In the genomic region with DNA sequence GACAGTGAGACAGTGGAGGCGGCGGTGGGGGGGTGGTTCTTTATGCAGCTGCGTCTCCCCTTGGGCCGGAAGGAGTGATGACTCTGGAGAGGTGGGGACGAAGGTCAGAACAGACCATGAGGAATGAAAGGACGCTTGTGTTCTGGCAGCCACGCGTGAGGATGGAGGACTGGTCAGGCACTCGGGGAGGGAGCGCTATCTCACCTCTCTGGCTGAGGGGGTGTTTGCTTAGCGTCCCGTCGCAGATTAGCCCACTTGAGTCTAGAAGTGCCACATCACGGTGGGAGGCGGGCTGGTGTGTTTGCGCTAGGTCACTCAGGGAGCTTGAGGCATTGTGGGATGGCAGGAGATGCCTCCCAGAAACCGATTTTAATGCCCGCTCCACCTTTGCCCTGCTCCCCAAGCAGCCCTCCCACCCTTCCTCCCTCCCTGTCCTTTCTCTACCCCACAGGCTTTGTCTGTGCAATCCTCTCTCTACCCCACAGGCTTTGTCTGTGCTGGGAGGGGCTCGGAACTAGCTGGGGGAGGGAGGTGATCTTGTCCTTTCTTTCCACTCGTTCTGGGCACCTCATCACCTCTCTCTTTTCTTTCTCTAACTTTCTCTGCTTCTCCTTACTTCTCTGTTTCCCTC, we compare ENCODE assay signal across 14 cellular contexts.
DNase-seq lines count a peak whose midpoint lies in the region; ATAC-seq and TF ChIP-seq lines count a peak whose summit lies in the region.
"Had no signal": no experiment of that assay in that cellular context is flagged by ENCODE, and none has a peak within 500 bp of the region (broad histone marks: within the 10 kb centered on the region; RNA-seq: fewer than 3 reads in every experiment).

No MANE protein-coding gene starts in this region.

- H4K8ac ChIP-seq in mesenchymal stem cell (ENCODE audit: low read length), result peak overlapping the region; percentile 55

- H3K14ac ChIP-seq in mesenchymal stem cell (ENCODE audit: low read length in 2 of 2), result no peak overlapping the region

- H3K4me3 ChIP-seq in choroid plexus epithelial cell (ENCODE audit: low read depth, low read length) (no peak overlapping the region), mesenchymal stem cell (ENCODE audit: insufficient read depth in 1 of 2, low read depth in 1 of 2, low read length in 2 of 2) (no peak overlapping the region), thoracic aorta (peak overlapping the region; percentile 51)
- H3K4me3 ChIP-seq: A549, vagina had no signal

- peak overlapping the region; percentile 57 to 84 for H3K4ac ChIP-seq in mesenchymal stem cell (ENCODE audit: low read depth in 1 of 2, low read length in 2 of 2)

- H3K9me3 ChIP-seq in mesenchymal stem cell (ENCODE audit: control insufficient read depth, low read length) (no peaks in the 10 kb centered on the region), thoracic aorta (no peaks in the 10 kb centered on the region)
- H3K9me3 ChIP-seq: A549, vagina had no signal

- TF ChIP-seq CTCF in choroid plexus epithelial cell (conservative IDR thresholded peaks at IDR 0.05; ENCODE audit: low read depth, low read length) (no peak), thoracic aorta (IDR thresholded peaks at IDR 0.05) (no peak), MCF 10A (IDR thresholded peaks at IDR 0.05; ENCODE audit: unreplicated experiment) (no peak)

- ATAC-seq in thoracic aorta (ENCODE audit: insufficient number of reproducible peaks, low FRiP score, low read depth), result no peak
- no peak for ATAC-seq in HG03025 (IDR thresholded peaks at IDR 0.05; ENCODE audit: low FRiP score, unreplicated experiment)
- ATAC-seq in HG03521 (IDR thresholded peaks at IDR 0.05; ENCODE audit: unreplicated experiment), result no peak

- peaks cover 20% of the 10 kb centered on the region for H3K79me1 ChIP-seq in mesenchymal stem cell (replicated peaks; ENCODE audit: low read length, poor library complexity, severe bottlenecking)

- no peak overlapping the region for H3K27ac Mint-ChIP-seq in MCF 10A (ENCODE audit: low read depth, unreplicated experiment)

- POLR2A ChIA-PET in MCF 10A (lab: Yijun Ruan, JAX), result no interaction called here

- peak overlapping the region; percentile 96 for H4K91ac ChIP-seq in mesenchymal stem cell (ENCODE audit: low read length)

- BruUV-seq in MCF 10A (replicated peaks; lab: Mats Ljungman, UMichigan), result no TSS peak

- DNase-seq in NCI-H82 (lab: John Stamatoyannopoulos, UW) (peak; percentile 19), NCI-H82 treated with DMSO at 0.1 percent for 48 hours (lab: John Stamatoyannopoulos, UW; ENCODE audit: unreplicated experiment) (no peak), choroid plexus epithelial cell (ENCODE audit: low read depth) (peak; percentile 31), mesenchymal stem cell (peak; percentile 56), thoracic aorta (ENCODE audit: low spot score) (no peak), MCF 10A (ENCODE audit: unreplicated experiment) (no peak)
- DNase-seq: activated CD4-positive, alpha-beta T cell treated with anti-CD3 and anti-CD28 coated beads, Interleukin-2, amount 50 U/mL, for 1 hour; Calu3; NCI-H226; RPMI8226 had no signal

- H2BK12ac ChIP-seq in mesenchymal stem cell (ENCODE audit: low read length in 2 of 2), result peak overlapping the region; percentile 14 to 64

- H3K27me3 ChIP-seq in mesenchymal stem cell (ENCODE audit: control insufficient read depth in 1 of 2, insufficient read depth in 1 of 2, low read length in 2 of 2) (peaks cover 0 to 7% of the 10 kb centered on the region in 2 experiments), thoracic aorta (replicated peaks; ENCODE audit: insufficient read depth) (no peaks in the 10 kb centered on the region)
- H3K27me3 ChIP-seq: vagina had no signal

- peaks cover 6% of the 10 kb centered on the region for H3K36me3 Mint-ChIP-seq in MCF 10A (ENCODE audit: insufficient read depth, unreplicated experiment)

- CTCF ChIA-PET in MCF 10A (lab: Yijun Ruan, JAX), result interaction anchor here (1.4 kb wide), 1 partner anchor 83 kb away, joined by 6 read pairs; no protein-coding TSS in a partner anchor

- H2BK5ac ChIP-seq in mesenchymal stem cell (ENCODE audit: low read depth, low read length, poor library complexity, severe bottlenecking), result peak overlapping the region; percentile 99

- H3K18ac ChIP-seq in mesenchymal stem cell (ENCODE audit: low read depth in 1 of 2, low read length in 2 of 2), result peak overlapping the region; percentile 64 to 81

- intact Hi-C loops in MCF 10A (cut with micrococcal nuclease), result no loop called here

- peak overlapping the region; percentile 68 for H3K9ac ChIP-seq in mesenchymal stem cell (ENCODE audit: low read length)

- H3K36me3 ChIP-seq in mesenchymal stem cell (ENCODE audit: control insufficient read depth in 1 of 2, insufficient read depth in 2 of 2, low read depth in 1 of 2, low read length in 2 of 2), result peaks cover 0 to 18% of the 10 kb centered on the region in 2 experiments
- no peaks in the 10 kb centered on the region for H3K36me3 ChIP-seq in thoracic aorta
- H3K36me3 ChIP-seq: vagina had no signal

- WGBS in mesenchymal stem cell, result 25% methylated on average over 12 of the region's 20 CpGs

- H2BK15ac ChIP-seq in mesenchymal stem cell (ENCODE audit: low read depth, poor library complexity, severe bottlenecking), result peak overlapping the region; percentile 70

- H3K4me2 ChIP-seq in mesenchymal stem cell (ENCODE audit: low read length, poor library complexity, severe bottlenecking), result no peak overlapping the region
- H3K4me2 ChIP-seq: A549 had no signal

- no peak overlapping the region for H3K23ac ChIP-seq in mesenchymal stem cell (ENCODE audit: low read length in 2 of 2)

- H3K27ac ChIP-seq in mesenchymal stem cell (ENCODE audit: low read length, poor library complexity, severe bottlenecking) (peak overlapping the region; percentile 99), thoracic aorta (peak overlapping the region in 1 of 2 donors; percentile 43)
- H3K27ac ChIP-seq: A549 had no signal

- H3K4me3 Mint-ChIP-seq in MCF 10A (ENCODE audit: unreplicated experiment), result no peak overlapping the region

- peaks cover 59% of the 10 kb centered on the region for H3K4me1 ChIP-seq in mesenchymal stem cell (ENCODE audit: control insufficient read depth, insufficient read depth, low read depth, low read length)
- peaks cover 19 to 31% of the 10 kb centered on the region in 2 donors for H3K4me1 ChIP-seq in thoracic aorta (ENCODE audit: control insufficient read depth in 1 of 2, low read depth in 2 of 2)
- H3K4me1 ChIP-seq: A549 had no signal

- peaks cover 19% of the 10 kb centered on the region for H3K27me3 Mint-ChIP-seq in MCF 10A (ENCODE audit: insufficient read depth, unreplicated experiment)

- peak overlapping the region; percentile 37 for H2BK120ac ChIP-seq in mesenchymal stem cell (ENCODE audit: low read depth, low read length)

- no peaks in the 10 kb centered on the region for H3K9me3 Mint-ChIP-seq in MCF 10A (ENCODE audit: unreplicated experiment)

- H3K4me1 Mint-ChIP-seq in MCF 10A (ENCODE audit: insufficient read depth, unreplicated experiment), result no peaks in the 10 kb centered on the region

- peak overlapping the region; percentile 98 for H2AK5ac ChIP-seq in mesenchymal stem cell (ENCODE audit: low read length, severe bottlenecking)

- H2AFZ ChIP-seq in mesenchymal stem cell (ENCODE audit: low read depth, low read length), result no peak overlapping the region

Comparison
In these comparisons a context has a peak if more than half of its experiments do, and no peak if none do; other contexts are left out.
1. DNase-seq: peak in NCI-H82 (single experiment), choroid plexus epithelial cell (single experiment) and mesenchymal stem cell (single experiment); none in NCI-H82 treated with DMSO at 0.1 percent for 48 hours (single experiment), thoracic aorta (single experiment) and MCF 10A (single experiment).